Comparison of ENCODE assay signal across 1 cellular context in genomic region chr17:29744121-29744520, GRCh38.
TF ChIP-seq lines count a peak whose summit lies in the region.

No MANE protein-coding gene starts in this region.

TF ChIP-seq in SK-N-SH treated with all-trans-retinoic acid at 6 μM for 48 hours, 23 proteins besides CTCF, POLR2A, EP300 and RAD21 (continued from another document):
- TF ChIP-seq, protein P1, sequence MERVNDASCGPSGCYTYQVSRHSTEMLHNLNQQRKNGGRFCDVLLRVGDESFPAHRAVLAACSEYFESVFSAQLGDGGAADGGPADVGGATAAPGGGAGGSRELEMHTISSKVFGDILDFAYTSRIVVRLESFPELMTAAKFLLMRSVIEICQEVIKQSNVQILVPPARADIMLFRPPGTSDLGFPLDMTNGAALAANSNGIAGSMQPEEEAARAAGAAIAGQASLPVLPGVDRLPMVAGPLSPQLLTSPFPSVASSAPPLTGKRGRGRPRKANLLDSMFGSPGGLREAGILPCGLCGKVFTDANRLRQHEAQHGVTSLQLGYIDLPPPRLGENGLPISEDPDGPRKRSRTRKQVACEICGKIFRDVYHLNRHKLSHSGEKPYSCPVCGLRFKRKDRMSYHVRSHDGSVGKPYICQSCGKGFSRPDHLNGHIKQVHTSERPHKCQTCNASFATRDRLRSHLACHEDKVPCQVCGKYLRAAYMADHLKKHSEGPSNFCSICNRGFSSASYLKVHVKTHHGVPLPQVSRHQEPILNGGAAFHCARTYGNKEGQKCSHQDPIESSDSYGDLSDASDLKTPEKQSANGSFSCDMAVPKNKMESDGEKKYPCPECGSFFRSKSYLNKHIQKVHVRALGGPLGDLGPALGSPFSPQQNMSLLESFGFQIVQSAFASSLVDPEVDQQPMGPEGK (CRISPR knock-in tag; IDR thresholded peaks at IDR 0.05; ENCODE audit: borderline replicate concordance): no peak
- TF ChIP-seq PPARA (CRISPR knock-in tag; IDR thresholded peaks at IDR 0.05; ENCODE audit: borderline replicate concordance): no peak
